13 cellular contexts compared by ENCODE assay signal in the genomic region with DNA sequence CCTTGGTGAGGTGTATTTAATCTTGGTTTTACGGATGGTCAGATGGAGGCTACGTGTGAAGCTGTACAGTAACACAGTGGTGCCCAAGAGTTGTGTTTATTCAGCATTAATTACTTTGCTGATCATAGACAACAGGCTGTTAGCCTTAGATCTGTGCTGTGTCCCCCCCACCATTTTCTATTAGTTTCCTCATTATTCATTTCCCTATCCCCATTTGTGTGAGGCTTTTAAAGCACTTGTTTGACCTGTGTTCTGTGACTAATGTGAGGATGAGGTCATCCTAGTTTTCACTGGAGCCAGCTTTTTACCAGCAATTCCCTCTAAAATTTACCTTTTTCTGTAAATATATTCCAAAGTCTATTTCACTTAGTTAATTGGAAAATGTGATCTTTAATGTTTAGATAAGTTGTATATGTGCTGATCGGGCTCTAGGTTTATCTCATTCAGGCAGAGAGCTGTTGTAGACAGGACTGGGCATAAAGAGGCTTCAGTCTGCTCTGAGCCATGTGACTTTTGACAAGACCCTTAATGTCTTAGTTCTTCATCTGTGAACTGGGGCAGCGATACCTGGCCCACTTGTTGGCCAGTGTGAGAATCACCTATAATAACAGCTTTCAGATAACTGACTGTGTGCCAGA. TPM values are rescaled to one million over a fixed set of nuclear protein-coding genes. Genes with fewer than 3 reads are reported as not detected.
DNase-seq lines count a peak whose midpoint lies in the region; ATAC-seq and TF ChIP-seq lines count a peak whose summit lies in the region.
"Had no signal": no experiment of that assay in that cellular context is flagged by ENCODE, and none has a peak within 500 bp of the region (broad histone marks: within the 10 kb centered on the region; RNA-seq: fewer than 3 reads in every experiment).

No MANE protein-coding gene starts in this region.

- POLR2A ChIA-PET in activated CD8-positive, alpha-beta T cell treated with anti-CD3 and anti-CD28 coated beads for 36 hours (lab: Charles Lee), result no interaction called here
- POLR2A ChIA-PET in activated CD8-positive, alpha-beta T cell treated with anti-CD3 and anti-CD28 coated beads, Interleukin-2, amount 10 ng/mL, durations not matched to agents 7 days and 5 days (lab: Charles Lee), result interaction anchor here (0.6 kb wide), 1 partner anchor 30 kb away, joined by 3 read pairs; no protein-coding TSS in a partner anchor

- CTCF ChIA-PET in activated CD8-positive, alpha-beta T cell treated with anti-CD3 and anti-CD28 coated beads for 36 hours (lab: Charles Lee), result interaction anchor here (0.9 to 1.0 kb wide), 2 partner anchors 8 to 154 kb away, joined by 3 read pairs; a partner anchor contains a TSS
- CTCF ChIA-PET in activated CD8-positive, alpha-beta T cell treated with anti-CD3 and anti-CD28 coated beads, Interleukin-2, amount 10 ng/mL, durations not matched to agents 7 days and 5 days (lab: Charles Lee), result interaction anchor here (0.9 to 2.4 kb wide), 2 partner anchors 38 to 157 kb away, joined by 3 to 6 read pairs; no protein-coding TSS in a partner anchor

- H3K4me1 ChIP-seq in SJCRH30 (peaks cover 16% of the 10 kb centered on the region), lower lobe of right lung (peaks cover 50% of the 10 kb centered on the region)

- no peak for ATAC-seq in activated CD8-positive, alpha-beta T cell treated with anti-CD3 and anti-CD28 coated beads for 36 hours
- ATAC-seq in activated CD8-positive, alpha-beta T cell treated with anti-CD3 and anti-CD28 coated beads, Interleukin-2, amount 10 ng/mL, durations not matched to agents 7 days and 5 days, result no peak
- ATAC-seq in stimulated activated naive B cell treated with anti-CD40 and anti-IgM and Interleukin-4, amounts not matched to agents 10 μg/mL and 1 μg/mL and 100 μg/mL, for 72 hours (replicated peaks), result no peak
- ATAC-seq in lower lobe of right lung, result no peak
- ATAC-seq: activated CD4-positive, CD25-positive, alpha-beta regulatory T cell treated with anti-CD3 and anti-CD28 coated beads, Interleukin-2, amount 50 U/mL, for 24 hours; esophagus mucosa; left lobe of liver had no signal

- peak overlapping the region; percentile 45 for H3K27ac ChIP-seq in SJCRH30
- no peak overlapping the region for H3K27ac ChIP-seq in lower lobe of right lung

- peaks cover 59% of the 10 kb centered on the region for H3K36me3 Mint-ChIP-seq in activated CD8-positive, alpha-beta T cell treated with anti-CD3 and anti-CD28 coated beads for 36 hours (ENCODE audit: low read depth)
- peaks cover 69% of the 10 kb centered on the region for H3K36me3 Mint-ChIP-seq in activated CD8-positive, alpha-beta T cell treated with anti-CD3 and anti-CD28 coated beads, Interleukin-2, amount 10 ng/mL, durations not matched to agents 7 days and 5 days (ENCODE audit: low read depth)
- peaks cover 32 to 49% of the 10 kb centered on the region in 2 donors for H3K36me3 Mint-ChIP-seq in stimulated activated naive B cell treated with anti-CD40 and anti-IgM and Interleukin-4, amounts not matched to agents 10 μg/mL and 1 μg/mL and 100 μg/mL, for 72 hours

- H3K4me3 ChIP-seq in SJCRH30 (no peak overlapping the region), foreskin fibroblast (ENCODE audit: low read depth in 1 of 2, low read length in 2 of 2) (no peak overlapping the region), lower lobe of right lung (no peak overlapping the region)

- H3K27me3 Mint-ChIP-seq in activated CD8-positive, alpha-beta T cell treated with anti-CD3 and anti-CD28 coated beads for 36 hours, result no peaks in the 10 kb centered on the region
- no peaks in the 10 kb centered on the region for H3K27me3 Mint-ChIP-seq in activated CD8-positive, alpha-beta T cell treated with anti-CD3 and anti-CD28 coated beads, Interleukin-2, amount 10 ng/mL, durations not matched to agents 7 days and 5 days (ENCODE audit: low read depth)
- H3K27me3 Mint-ChIP-seq in stimulated activated naive B cell treated with anti-CD40 and anti-IgM and Interleukin-4, amounts not matched to agents 10 μg/mL and 1 μg/mL and 100 μg/mL, for 72 hours, result no peaks in the 10 kb centered on the region

- no peaks in the 10 kb centered on the region for H3K27me3 ChIP-seq in SJCRH30
- H3K27me3 ChIP-seq in lower lobe of right lung (ENCODE audit: low read depth), result no peaks in the 10 kb centered on the region

- no peak overlapping the region for H3K4me3 Mint-ChIP-seq in activated CD8-positive, alpha-beta T cell treated with anti-CD3 and anti-CD28 coated beads for 36 hours
- no peak overlapping the region for H3K4me3 Mint-ChIP-seq in activated CD8-positive, alpha-beta T cell treated with anti-CD3 and anti-CD28 coated beads, Interleukin-2, amount 10 ng/mL, durations not matched to agents 7 days and 5 days
- no peak overlapping the region for H3K4me3 Mint-ChIP-seq in stimulated activated naive B cell treated with anti-CD40 and anti-IgM and Interleukin-4, amounts not matched to agents 10 μg/mL and 1 μg/mL and 100 μg/mL, for 72 hours

- no peaks in the 10 kb centered on the region for H3K9me3 Mint-ChIP-seq in activated CD8-positive, alpha-beta T cell treated with anti-CD3 and anti-CD28 coated beads for 36 hours
- no peaks in the 10 kb centered on the region for H3K9me3 Mint-ChIP-seq in activated CD8-positive, alpha-beta T cell treated with anti-CD3 and anti-CD28 coated beads, Interleukin-2, amount 10 ng/mL, durations not matched to agents 7 days and 5 days (ENCODE audit: insufficient read depth)
- H3K9me3 Mint-ChIP-seq in stimulated activated naive B cell treated with anti-CD40 and anti-IgM and Interleukin-4, amounts not matched to agents 10 μg/mL and 1 μg/mL and 100 μg/mL, for 72 hours, result no peaks in the 10 kb centered on the region

- H3K4me1 Mint-ChIP-seq in activated CD8-positive, alpha-beta T cell treated with anti-CD3 and anti-CD28 coated beads for 36 hours (ENCODE audit: low read depth), result peaks cover 58% of the 10 kb centered on the region
- H3K4me1 Mint-ChIP-seq in activated CD8-positive, alpha-beta T cell treated with anti-CD3 and anti-CD28 coated beads, Interleukin-2, amount 10 ng/mL, durations not matched to agents 7 days and 5 days (ENCODE audit: low read depth), result peaks cover 55% of the 10 kb centered on the region
- peaks cover 18 to 37% of the 10 kb centered on the region in 2 donors for H3K4me1 Mint-ChIP-seq in stimulated activated naive B cell treated with anti-CD40 and anti-IgM and Interleukin-4, amounts not matched to agents 10 μg/mL and 1 μg/mL and 100 μg/mL, for 72 hours

- H3K36me3 ChIP-seq in SJCRH30, result peaks cover 57% of the 10 kb centered on the region
- H3K36me3 ChIP-seq in lower lobe of right lung, result peaks cover 59% of the 10 kb centered on the region

- DNase-seq in activated CD8-positive, alpha-beta T cell treated with anti-CD3 and anti-CD28 coated beads for 36 hours, result no peak
- no peak for DNase-seq in activated CD8-positive, alpha-beta T cell treated with anti-CD3 and anti-CD28 coated beads, Interleukin-2, amount 10 ng/mL, durations not matched to agents 7 days and 5 days
- peak in 1 of 2 experiments; percentile 27 for DNase-seq in SJCRH30
- peak; percentile 30 to 65 for DNase-seq in foreskin fibroblast
- no peak for DNase-seq in stimulated activated naive B cell treated with anti-CD40 and anti-IgM and Interleukin-4, amounts not matched to agents 10 μg/mL and 1 μg/mL and 100 μg/mL, for 72 hours
- no peak for DNase-seq in lower lobe of right lung
- no peak for DNase-seq in occipital lobe (lab: John Stamatoyannopoulos, UW)
- no peak for DNase-seq in T1000 (lab: John Stamatoyannopoulos, UW)
- DNase-seq: NCI-H1930, Right ventricle myocardium superior had no signal

- no peak for TF ChIP-seq CTCF in activated CD8-positive, alpha-beta T cell treated with anti-CD3 and anti-CD28 coated beads for 36 hours (IDR thresholded peaks at IDR 0.05)
- no peak for TF ChIP-seq CTCF in foreskin fibroblast (IDR thresholded peaks at IDR 0.05; ENCODE audit: low read depth, low read length)
- no peak for TF ChIP-seq CTCF in lower lobe of right lung (IDR thresholded peaks at IDR 0.05)

- intact Hi-C loops in activated CD8-positive, alpha-beta T cell treated with anti-CD3 and anti-CD28 coated beads for 36 hours (cut with micrococcal nuclease), result no loop called here
- intact Hi-C loops in lower lobe of right lung (cut with DNase I), result no loop called here

- H3K27ac Mint-ChIP-seq in activated CD8-positive, alpha-beta T cell treated with anti-CD3 and anti-CD28 coated beads for 36 hours, result peak overlapping the region; percentile 16
- H3K27ac Mint-ChIP-seq in activated CD8-positive, alpha-beta T cell treated with anti-CD3 and anti-CD28 coated beads, Interleukin-2, amount 10 ng/mL, durations not matched to agents 7 days and 5 days, result no peak overlapping the region
- peak overlapping the region; percentile 65 for H3K27ac Mint-ChIP-seq in stimulated activated naive B cell treated with anti-CD40 and anti-IgM and Interleukin-4, amounts not matched to agents 10 μg/mL and 1 μg/mL and 100 μg/mL, for 72 hours

- H3K9me3 ChIP-seq in SJCRH30 (replicated peaks) (no peaks in the 10 kb centered on the region), lower lobe of right lung (no peaks in the 10 kb centered on the region)

RNA-seq across cellular contexts. Expression of a gene that starts 8.4 kb away (rescaled TPM):
- total RNA-seq in activated CD8-positive, alpha-beta T cell treated with anti-CD3 and anti-CD28 coated beads for 36 hours, result 100 to 1,000 TPM; 112 to 119 TPM
- 100 to 1,000 TPM; 137 to 142 TPM for total RNA-seq in activated CD8-positive, alpha-beta T cell treated with anti-CD3 and anti-CD28 coated beads, Interleukin-2, amount 10 ng/mL, durations not matched to agents 7 days and 5 days
- total RNA-seq in SJCRH30 (2014; rRNA removed; shearing (Covaris generic)), result 322 and 324 TPM in 2 replicates
- total RNA-seq in lower lobe of right lung (82.8 TPM), occipital lobe (109 TPM)

RNA-seq across cellular contexts. Expression of a gene that starts 30.6 kb away (rescaled TPM):
- total RNA-seq in activated CD8-positive, alpha-beta T cell treated with anti-CD3 and anti-CD28 coated beads for 36 hours, result under 1 TPM; 0.89 to 0.92 TPM
- total RNA-seq in activated CD8-positive, alpha-beta T cell treated with anti-CD3 and anti-CD28 coated beads, Interleukin-2, amount 10 ng/mL, durations not matched to agents 7 days and 5 days, result 1 to 10 TPM; 1.0 to 1.5 TPM
- 0.28 and 0.58 TPM in 2 replicates for total RNA-seq in SJCRH30 (2014; rRNA removed; shearing (Covaris generic))
- 0.30 TPM for total RNA-seq in lower lobe of right lung
- total RNA-seq in occipital lobe, result not detected
- total RNA-seq: Right ventricle myocardium superior had no signal

Comparison
In these comparisons a context has a peak if more than half of its experiments do, and no peak if none do; other contexts are left out.
1. DNase-seq: peak in foreskin fibroblast (2 of 2); none in activated CD8-positive, alpha-beta T cell treated with anti-CD3 and anti-CD28 coated beads for 36 hours (single experiment), activated CD8-positive, alpha-beta T cell treated with anti-CD3 and anti-CD28 coated beads, Interleukin-2, amount 10 ng/mL, durations not matched to agents 7 days and 5 days (single experiment), stimulated activated naive B cell treated with anti-CD40 and anti-IgM and Interleukin-4, amounts not matched to agents 10 μg/mL and 1 μg/mL and 100 μg/mL, for 72 hours (single experiment), lower lobe of right lung (single experiment), occipital lobe (single experiment) and T1000 (single experiment).